In genomic region chr17:79991924-79992656, GRCh38 we compare ENCODE assay signal across 1 cellular context.
TF ChIP-seq lines count a peak whose summit lies in the region.

No MANE protein-coding gene starts in this region.

TF ChIP-seq in HepG2, 621 proteins besides CTCF, POLR2A, EP300 and RAD21 (continued from another document and continues in another):
- no peak for TF ChIP-seq ZNF646 (CRISPR knock-in tag; IDR thresholded peaks at IDR 0.05)
- TF ChIP-seq GZF1 (CRISPR knock-in tag; IDR thresholded peaks at IDR 0.05): no peak
- TF ChIP-seq ZNF350 (CRISPR knock-in tag; IDR thresholded peaks at IDR 0.05; ENCODE audit: borderline replicate concordance, low read depth): peak; percentile 80; the same call in 1 of the 2 replicates
- TF ChIP-seq HNF4G (IDR thresholded peaks at IDR 0.05; ENCODE audit: borderline replicate concordance, low read depth, low read length): no peak
- TF ChIP-seq HNF4G (CRISPR knock-in tag; IDR thresholded peaks at IDR 0.05; ENCODE audit: borderline replicate concordance, low read depth): peak; percentile 39; the same call in 1 of the 2 replicates
- no peak for TF ChIP-seq MXI1 (IDR thresholded peaks at IDR 0.05; ENCODE audit: borderline replicate concordance, low read depth, low read length)
- TF ChIP-seq BRF2 (CRISPR knock-in tag; IDR thresholded peaks at IDR 0.05): peak; percentile 40; the same call in 1 of the 2 replicates
- TF ChIP-seq MLXIP (CRISPR knock-in tag; IDR thresholded peaks at IDR 0.05; ENCODE audit: borderline replicate concordance): 0 out of 2 replicates have a peak, but pooled peaks have one; percentile 83
- TF ChIP-seq ASH2L (IDR thresholded peaks at IDR 0.05; ENCODE audit: insufficient read length, low read depth, low read length): peak; percentile 74
- no peak; the same call in 1 of the 2 replicates for TF ChIP-seq TFDP2 (CRISPR knock-in tag; IDR thresholded peaks at IDR 0.05)
- peak; percentile 83 for TF ChIP-seq MYC (CRISPR knock-in tag; IDR thresholded peaks at IDR 0.05; ENCODE audit: borderline replicate concordance)
- TF ChIP-seq ARID5B (CRISPR knock-in tag; IDR thresholded peaks at IDR 0.05): peak; percentile 75; the same call in 1 of the 2 replicates
- TF ChIP-seq RAD51 (IDR thresholded peaks at IDR 0.05; ENCODE audit: borderline replicate concordance): no peak
- no peak for TF ChIP-seq ELF4 (CRISPR knock-in tag; IDR thresholded peaks at IDR 0.05; ENCODE audit: borderline replicate concordance)
- peak; percentile 68; the same call in 1 of the 2 replicates for TF ChIP-seq ZNF724P (CRISPR knock-in tag; IDR thresholded peaks at IDR 0.05; ENCODE audit: borderline replicate concordance)
- no peak; the same call in 1 of the 2 replicates for TF ChIP-seq ZBTB1 (CRISPR knock-in tag; IDR thresholded peaks at IDR 0.05; ENCODE audit: borderline replicate concordance)
- TF ChIP-seq ZNF580 (CRISPR knock-in tag; IDR thresholded peaks at IDR 0.05; ENCODE audit: borderline replicate concordance, low read depth): no peak
- no peak for TF ChIP-seq BCLAF1 (IDR thresholded peaks at IDR 0.05)
- no peak for TF ChIP-seq ZNF883 (CRISPR knock-in tag; IDR thresholded peaks at IDR 0.05; ENCODE audit: not compliant biosample characterization)
- no peak for TF ChIP-seq KAT2B (IDR thresholded peaks at IDR 0.05; ENCODE audit: borderline replicate concordance, low read depth, low read length)
- no peak for TF ChIP-seq TSC22D2 (CRISPR knock-in tag; IDR thresholded peaks at IDR 0.05; ENCODE audit: borderline replicate concordance)
- peak; percentile 70 for TF ChIP-seq ZBTB25 (CRISPR knock-in tag; IDR thresholded peaks at IDR 0.05)
- TF ChIP-seq NRL (CRISPR knock-in tag; IDR thresholded peaks at IDR 0.05; ENCODE audit: borderline replicate concordance): peak; percentile 94
- no peak for TF ChIP-seq SMARCE1 (IDR thresholded peaks at IDR 0.05; ENCODE audit: borderline replicate concordance)
